In the genomic region with DNA sequence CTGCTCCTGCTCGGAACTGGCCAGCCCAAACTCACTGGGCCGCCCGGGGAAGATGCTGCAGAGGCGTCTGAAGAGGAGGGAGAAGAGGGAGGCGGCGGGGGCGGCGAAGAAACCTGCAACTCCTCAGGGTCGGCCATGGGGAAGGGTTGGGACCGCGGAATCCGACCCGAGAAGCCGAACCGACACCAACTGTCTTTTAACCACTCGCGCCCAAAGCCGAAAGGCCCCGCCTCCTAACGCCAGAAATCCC, we compare ENCODE assay signal across 8 cellular contexts. TPM values are rescaled to one million over a fixed set of nuclear protein-coding genes. Genes with fewer than 3 reads are reported as not detected.
A peak's percentile ranks its signal among the peaks of the same experiment; 100 is the strongest.
DNase-seq lines count a peak whose midpoint lies in the region; ATAC-seq and TF ChIP-seq lines count a peak whose summit lies in the region.

C4orf46 (minus strand) TSS at position 223 of the 250 bp plus-strand sequence; CDS start at position 137, 86 bp downstream.

- H3K36me3 ChIP-seq in adrenal gland (replicated peaks in 1 of 2) (no peaks in the 10 kb centered on the region), left lung (no peaks in the 10 kb centered on the region), tibial nerve (no peaks in the 10 kb centered on the region)

- peak; percentile 94 for DNase-seq in activated CD8-positive, alpha-beta memory T cell treated with anti-CD3 and anti-CD28 coated beads for 24 hours
- no peak for DNase-seq in activated CD8-positive, alpha-beta memory T cell treated with anti-CD3 and anti-CD28 coated beads, Interleukin-2, amount 50 U/mL, for 48 hours
- DNase-seq in adrenal gland = no peak
- DNase-seq in left lung = no peak
- no peak for DNase-seq in tibial nerve (ENCODE audit: low spot score in 2 of 2)

- peaks cover 14 to 18% of the 10 kb centered on the region in 2 donors for H3K4me1 ChIP-seq in adrenal gland (replicated peaks in 1 of 2)
- H3K4me1 ChIP-seq in left lung = peaks cover 8 to 29% of the 10 kb centered on the region in 2 donors
- H3K4me1 ChIP-seq in tibial nerve = peaks cover 0 to 35% (median 14%) of the 10 kb centered on the region in 4 donors

- 0 to 1% (median 0%) methylated on average over 6 to 20 of the region's 20 CpGs for WGBS in adrenal gland, 4 donors
- WGBS in tibial nerve, 2 donors = 0 to 1% methylated on average over 15 to 20 of the region's 20 CpGs

- intact Hi-C loops in adrenal gland (cut with DNase I) = no loop called here
- intact Hi-C loops in left lung (cut with DNase I) = no loop called here

- H3K4me3 ChIP-seq in adrenal gland = peak within 1 kb of the TSS; percentile 72 to 95 (median 85)
- H3K4me3 ChIP-seq in left lung = peak within 1 kb of the TSS; percentile 64 to 93
- H3K4me3 ChIP-seq in tibial nerve = peak within 1 kb of the TSS; percentile 62 to 85 (median 77)

- TF ChIP-seq POLR2A in adrenal gland (IDR thresholded peaks at IDR 0.05) (no peak), tibial nerve (IDR thresholded peaks at IDR 0.05) (no peak)

- no peak for TF ChIP-seq EP300 in tibial nerve (IDR thresholded peaks at IDR 0.05)

- H3K27ac ChIP-seq in adrenal gland (peak within 1 kb of the TSS; percentile 74 to 98 (median 95)), left lung (peak within 1 kb of the TSS; percentile 94), tibial nerve (peak within 1 kb of the TSS; percentile 92 to 99 (median 98))

- H3K27me3 ChIP-seq in adrenal gland (no peaks in the 10 kb centered on the region), left lung (no peaks in the 10 kb centered on the region), tibial nerve (no peaks in the 10 kb centered on the region)

- no peaks in the 10 kb centered on the region for H3K9me3 ChIP-seq in adrenal gland (replicated peaks in 1 of 3)
- no peaks in the 10 kb centered on the region for H3K9me3 ChIP-seq in left lung
- no peaks in the 10 kb centered on the region for H3K9me3 ChIP-seq in tibial nerve

- ATAC-seq in left lung (peak; percentile 2), HG02571 (IDR thresholded peaks at IDR 0.05; ENCODE audit: unreplicated experiment) (no peak), GM18909 (IDR thresholded peaks at IDR 0.05; ENCODE audit: poor library complexity, unreplicated experiment) (no peak), HG03442 (IDR thresholded peaks at IDR 0.05; ENCODE audit: unreplicated experiment) (no peak)

- TF ChIP-seq CTCF in adrenal gland (IDR thresholded peaks at IDR 0.05) (no peak), left lung (IDR thresholded peaks at IDR 0.05) (no peak), tibial nerve (IDR thresholded peaks at IDR 0.05) (no peak)

RNA-seq across cellular contexts. Expression of gene C4orf46, which starts in this region (rescaled TPM):
- total RNA-seq in adrenal gland = 10 to 100 TPM in 1 of 8 donors, 1 to 10 TPM in 7; 2.4 to 10.3 (median 3.5) TPM
- polyA plus RNA-seq in adrenal gland = 1 to 10 TPM; 1.6 to 7.1 (median 2.3) TPM
- total RNA-seq in left lung = 1 to 10 TPM; 5.5 to 6.0 TPM
- 1 to 10 TPM; 1.3 to 4.5 (median 2.9) TPM for total RNA-seq in tibial nerve
